8 cellular contexts compared by ENCODE assay signal in the genomic region with DNA sequence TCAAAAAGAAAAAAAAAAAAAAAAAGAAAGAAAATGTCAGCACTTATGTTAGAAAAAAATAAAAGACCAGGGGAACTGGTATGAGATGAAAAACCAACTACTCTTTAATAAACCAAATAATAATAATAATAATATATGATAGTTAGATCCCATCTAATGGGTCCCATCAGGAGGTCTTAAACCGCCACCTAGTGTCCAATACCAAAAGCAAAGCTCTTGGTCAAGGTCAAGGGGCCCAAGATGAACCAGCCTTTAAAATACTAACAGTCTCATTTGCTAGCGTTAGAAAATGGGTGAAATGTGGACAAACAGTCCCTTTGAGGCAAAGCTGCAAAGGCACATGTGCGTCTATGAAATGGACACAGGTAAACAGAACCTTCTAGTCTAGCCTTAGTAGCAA. TPM values are rescaled to one million over a fixed set of nuclear protein-coding genes. Genes with fewer than 3 reads are reported as not detected.
DNase-seq lines count a peak whose midpoint lies in the region; ATAC-seq and TF ChIP-seq lines count a peak whose summit lies in the region.

No MANE protein-coding gene starts in this region.

- DNase-seq in CD14-positive monocyte (ENCODE audit: low spot score), result no peak
- DNase-seq in HFFc6, result peak; percentile 27
- peak; percentile 37 for DNase-seq in astrocyte of the hippocampus (ENCODE audit: low read depth, low spot score)
- peak; percentile 26 for DNase-seq in left kidney (ENCODE audit: low read depth, low spot score)
- no peak for DNase-seq in stimulated activated naive CD4-positive, alpha-beta T cell (lab: John Stamatoyannopoulos, UW)
- DNase-seq in stimulated activated CD4-positive, alpha-beta T cell treated with anti-CD3 and anti-CD28 coated beads, Interleukin-12 subunit alpha, Interleukin-12 subunit beta, amount 100 ng/mL, for 4 hours, result no peak

- H3K27me3 Mint-ChIP-seq in CD14-positive monocyte (ENCODE audit: low read depth in 3 of 3), result no peaks in the 10 kb centered on the region
- no peaks in the 10 kb centered on the region for H3K27me3 Mint-ChIP-seq in HFFc6 (ENCODE audit: insufficient read depth)

- no peak overlapping the region for H3K4me3 Mint-ChIP-seq in CD14-positive monocyte
- H3K4me3 Mint-ChIP-seq in HFFc6, result no peak overlapping the region

- H3K9me3 Mint-ChIP-seq in CD14-positive monocyte (no peaks in the 10 kb centered on the region), HFFc6 (no peaks in the 10 kb centered on the region)

- no peaks in the 10 kb centered on the region for H3K4me1 Mint-ChIP-seq in CD14-positive monocyte
- no peaks in the 10 kb centered on the region for H3K4me1 Mint-ChIP-seq in HFFc6 (ENCODE audit: low read depth)

- no peak for ATAC-seq in HG03565 (IDR thresholded peaks at IDR 0.05; ENCODE audit: unreplicated experiment)
- ATAC-seq in GM18520 (IDR thresholded peaks at IDR 0.05; ENCODE audit: unreplicated experiment), result no peak

- intact Hi-C loops in CD14-positive monocyte (cut with micrococcal nuclease), result no loop called here

- TF ChIP-seq CTCF in CD14-positive monocyte (IDR thresholded peaks at IDR 0.05), result peak; percentile 24
- TF ChIP-seq CTCF in HFFc6 (IDR thresholded peaks at IDR 0.05), result peak; percentile 77

- H3K36me3 Mint-ChIP-seq in CD14-positive monocyte, result peaks cover 72 to 94% of the 10 kb centered on the region in 2 donors
- H3K36me3 Mint-ChIP-seq in HFFc6 (ENCODE audit: low read depth), result no peaks in the 10 kb centered on the region; the same call in 1 of the 2 replicates

- H3K27ac Mint-ChIP-seq in CD14-positive monocyte (no peak overlapping the region), HFFc6 (no peak overlapping the region)

RNA-seq across cellular contexts. Expression of gene BRAP, which starts 12.3 kb away (rescaled TPM):
- 10 to 100 TPM in 1 of 2 donors, 1 to 10 TPM in 1; 7.0 to 14.5 TPM for polyA plus RNA-seq in CD14-positive monocyte
- total RNA-seq in HFFc6 (2021; fragmentation: NEBNext Ultra II Directional; extraction: Animal tissue kit (Norgen Biotek cat#: 25700)), result 10 to 100 TPM; 15.0 to 19.5 (median 17.8) TPM

RNA-seq across cellular contexts. Expression of gene ACAD10, which starts 12.3 kb away (rescaled TPM):
- polyA plus RNA-seq in CD14-positive monocyte, result 10 to 100 TPM in 1 of 2 donors, 1 to 10 TPM in 1; 9.4 to 10.1 TPM
- 10 to 100 TPM; 12.8 to 18.4 (median 17.8) TPM for total RNA-seq in HFFc6 (2021; fragmentation: NEBNext Ultra II Directional; extraction: Animal tissue kit (Norgen Biotek cat#: 25700))

Comparison
In these comparisons a context has a peak if more than half of its experiments do, and no peak if none do; other contexts are left out.
1. DNase-seq: peak in HFFc6 (single experiment), astrocyte of the hippocampus (single experiment) and left kidney (single experiment); none in CD14-positive monocyte (single experiment), stimulated activated naive CD4-positive, alpha-beta T cell (0 of 6) and stimulated activated CD4-positive, alpha-beta T cell treated with anti-CD3 and anti-CD28 coated beads, Interleukin-12 subunit alpha, Interleukin-12 subunit beta, amount 100 ng/mL, for 4 hours (single experiment).